ENCODE assay signal across 24 cellular contexts in genomic region chr2:209469481-209469880, GRCh38. TPM values are rescaled to one million over a fixed set of nuclear protein-coding genes. Genes with fewer than 3 reads are reported as not detected.
DNase-seq lines count a peak whose midpoint lies in the region; ATAC-seq lines count a peak whose summit lies in the region.
"Had no signal": no experiment of that assay in that cellular context is flagged by ENCODE, and none has a peak within 500 bp of the region (broad histone marks: within the 10 kb centered on the region; RNA-seq: fewer than 3 reads in every experiment).

No MANE protein-coding gene starts in this region.

- ATAC-seq in HG02970 (IDR thresholded peaks at IDR 0.05; ENCODE audit: low FRiP score, unreplicated experiment) = no peak
- ATAC-seq: GM12878 had no signal

- H3K9me3 ChIP-seq in SK-N-MC (ENCODE audit: low read depth, low read length) = no peaks in the 10 kb centered on the region
- H3K9me3 ChIP-seq: BE2C, BLaER1 had no signal

- H3K36me3 ChIP-seq in SK-N-MC (ENCODE audit: insufficient read depth, low read length) = no peaks in the 10 kb centered on the region
- H3K36me3 ChIP-seq: BE2C, BLaER1 had no signal

- H3K27ac ChIP-seq in SK-N-MC = peak overlapping the region; percentile 72; the same call in 1 of the 2 replicates
- H3K27ac ChIP-seq: BLaER1 had no signal

- no peak for DNase-seq in SK-N-MC (ENCODE audit: low read depth, low spot score)
- DNase-seq in myocyte (ENCODE audit: low read depth) = peak; percentile 17
- DNase-seq in putamen (ENCODE audit: low spot score) = peak; percentile 47
- DNase-seq in EL = no peak
- no peak for DNase-seq in superior temporal gyrus (ENCODE audit: extremely low spot score)
- no peak for DNase-seq in activated gamma-delta T cell treated with Interleukin-2 at 50 U/mL for 16 hours
- DNase-seq: 8988T; ACHN; BE2C; C1 segment of cervical spinal cord; CD4-positive, alpha-beta memory T cell; CD4-positive, CD25-positive, alpha-beta regulatory T cell; CD8-positive, alpha-beta memory T cell; COR-L47; DMS153; DMS53; DMS79; DND-41; GDM1 had no signal

- H3K9ac ChIP-seq in SK-N-MC (ENCODE audit: insufficient read length) = no peak overlapping the region
- H3K9ac ChIP-seq: BLaER1 had no signal

- no peak overlapping the region for H3K4me3 ChIP-seq in SK-N-MC
- H3K4me3 ChIP-seq: BLaER1, GM12878 had no signal

RNA-seq across cellular contexts. Expression of gene MAP2, which starts 45.6 kb away (rescaled TPM):
- 0.40 and 1.3 TPM in 2 replicates for total RNA-seq in myocyte
- polyA plus RNA-seq in myocyte (2012) = 2.2 TPM
- total RNA-seq: CD4-positive, CD25-positive, alpha-beta regulatory T cell; CD8-positive, alpha-beta memory T cell; G401; GM12878 had no signal
- polyA plus RNA-seq: CD14-positive monocyte had no signal

Comparison
In these comparisons a context has a peak if more than half of its experiments do, and no peak if none do; other contexts are left out.
1. DNase-seq: peak in myocyte (single experiment) and putamen (single experiment); none in SK-N-MC (single experiment), EL (single experiment), superior temporal gyrus (single experiment) and activated gamma-delta T cell treated with Interleukin-2 at 50 U/mL for 16 hours (single experiment).